In genomic region chr9:42238862-42239261, GRCh38 we compare ENCODE assay signal across 16 cellular contexts. TPM values are rescaled to one million over a fixed set of nuclear protein-coding genes. Genes with fewer than 3 reads are reported as not detected.
"Had no signal": no experiment of that assay in that cellular context is flagged by ENCODE, and none has a peak within 500 bp of the region (broad histone marks: within the 10 kb centered on the region; RNA-seq: fewer than 3 reads in every experiment).

No MANE protein-coding gene starts in this region.

RNA-seq across cellular contexts. Expression of gene SPATA31A6, which starts 55.4 kb away (rescaled TPM):
- total RNA-seq: natural killer cell, occipital lobe, osteoblast, ovary, progenitor cell of endocrine pancreas, psoas muscle, right atrium auricular region, sciatic nerve, smooth muscle cell, spleen, suprapubic skin, transverse colon, upper lobe of right lung, urinary bladder, uterus had no signal
- polyA plus RNA-seq: neural cell, ovary, psoas muscle, smooth muscle cell, spleen, urinary bladder had no signal
